In genomic region chr11:33268945-33269567, GRCh38 we compare ENCODE assay signal across 2 cellular contexts.
TF ChIP-seq lines count a peak whose summit lies in the region.

No MANE protein-coding gene starts in this region.

TF ChIP-seq in liver, 16 proteins besides CTCF, POLR2A, EP300 and RAD21:
- TF ChIP-seq JUND (IDR thresholded peaks at IDR 0.05) (no peak), HNF4A (conservative IDR thresholded peaks at IDR 0.05) (peak; percentile 62 to 66)

TF ChIP-seq in HepG2, 621 proteins besides CTCF, POLR2A, EP300 and RAD21:
- TF ChIP-seq CSRNP2 (CRISPR knock-in tag; conservative IDR thresholded peaks at IDR 0.05; ENCODE audit: low read depth) (no peak), XRCC5 (optimal IDR thresholded peaks at IDR 0.05; ENCODE audit: low read length) (no peak), GATAD1 (CRISPR knock-in tag; IDR thresholded peaks at IDR 0.05) (no peak), ZNF326 (CRISPR knock-in tag; IDR thresholded peaks at IDR 0.05; ENCODE audit: borderline replicate concordance) (no peak), ARNTL (CRISPR knock-in tag; IDR thresholded peaks at IDR 0.05) (no peak), ZNF350 (CRISPR knock-in tag; IDR thresholded peaks at IDR 0.05; ENCODE audit: borderline replicate concordance, low read depth) (no peak), JDP2 (CRISPR knock-in tag; IDR thresholded peaks at IDR 0.05; ENCODE audit: borderline replicate concordance) (no peak), ZNF850 (CRISPR knock-in tag; conservative IDR thresholded peaks at IDR 0.05) (no peak), SMARCC2 (IDR thresholded peaks at IDR 0.05) (no peak), ZSCAN25 (CRISPR knock-in tag; IDR thresholded peaks at IDR 0.05) (no peak), AGO2 (optimal IDR thresholded peaks at IDR 0.05; ENCODE audit: low read depth, low read length) (no peak), ZNF7 (CRISPR knock-in tag; IDR thresholded peaks at IDR 0.05) (no peak), ZNF33A (CRISPR knock-in tag; IDR thresholded peaks at IDR 0.05; ENCODE audit: borderline replicate concordance) (no peak), TERF1 (CRISPR knock-in tag; IDR thresholded peaks at IDR 0.05) (no peak), YEATS2 (CRISPR knock-in tag; IDR thresholded peaks at IDR 0.05; ENCODE audit: borderline replicate concordance) (no peak), ZUFSP (CRISPR knock-in tag; IDR thresholded peaks at IDR 0.05; ENCODE audit: borderline replicate concordance) (no peak)
